In the genomic region with DNA sequence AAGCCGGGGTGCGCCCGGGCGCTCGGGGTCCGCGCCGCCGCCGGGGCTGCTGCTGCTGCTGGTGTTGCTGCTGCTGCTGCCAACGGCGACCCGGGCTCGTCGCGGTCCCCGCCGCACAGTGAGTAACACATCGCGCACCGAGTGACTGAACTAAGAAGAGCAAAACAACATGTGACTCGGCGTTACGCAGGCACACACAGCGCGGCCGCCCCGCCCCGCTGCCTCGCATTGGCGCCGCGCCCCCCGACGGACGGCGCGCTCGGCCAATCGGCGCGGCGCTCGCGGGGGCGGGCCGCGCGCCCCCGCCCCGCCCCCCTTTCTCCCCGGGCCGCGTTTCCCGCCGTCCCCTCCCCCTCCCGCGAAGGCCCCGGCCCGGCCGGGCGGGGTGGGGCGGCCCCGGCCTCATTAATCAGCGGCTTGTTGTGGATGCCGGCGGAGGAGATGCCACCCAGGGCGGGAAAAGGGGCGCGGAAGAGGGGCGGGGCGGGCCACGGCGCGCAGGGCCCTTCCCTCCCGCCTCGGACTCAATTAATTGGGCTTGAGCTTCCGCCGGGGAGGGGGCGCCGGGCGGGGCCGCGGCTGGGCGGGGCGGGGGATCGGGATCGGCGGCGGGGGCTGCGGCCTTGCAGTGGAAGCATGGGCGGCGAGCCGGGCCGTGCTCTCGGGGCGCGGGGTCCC, we compare ENCODE assay signal across 1 cellular context.
TF ChIP-seq lines count a peak whose summit lies in the region.

TSS of gene IRS2 (minus strand) at position 127 of the 678 bp plus-strand sequence. CDS start 530 bp downstream, outside the sequence.

TF ChIP-seq in HEK293, 187 proteins besides CTCF, POLR2A, EP300 and RAD21 (continued from another document):
- TF ChIP-seq, protein P1, sequence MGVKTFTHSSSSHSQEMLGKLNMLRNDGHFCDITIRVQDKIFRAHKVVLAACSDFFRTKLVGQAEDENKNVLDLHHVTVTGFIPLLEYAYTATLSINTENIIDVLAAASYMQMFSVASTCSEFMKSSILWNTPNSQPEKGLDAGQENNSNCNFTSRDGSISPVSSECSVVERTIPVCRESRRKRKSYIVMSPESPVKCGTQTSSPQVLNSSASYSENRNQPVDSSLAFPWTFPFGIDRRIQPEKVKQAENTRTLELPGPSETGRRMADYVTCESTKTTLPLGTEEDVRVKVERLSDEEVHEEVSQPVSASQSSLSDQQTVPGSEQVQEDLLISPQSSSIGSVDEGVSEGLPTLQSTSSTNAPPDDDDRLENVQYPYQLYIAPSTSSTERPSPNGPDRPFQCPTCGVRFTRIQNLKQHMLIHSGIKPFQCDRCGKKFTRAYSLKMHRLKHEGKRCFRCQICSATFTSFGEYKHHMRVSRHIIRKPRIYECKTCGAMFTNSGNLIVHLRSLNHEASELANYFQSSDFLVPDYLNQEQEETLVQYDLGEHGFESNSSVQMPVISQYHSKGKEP (tag by site-specific recombination; IDR thresholded peaks at IDR 0.05), result no peak
- TF ChIP-seq PBX3 (CRISPR knock-in tag; IDR thresholded peaks at IDR 0.05) (peak; percentile 80), ZNF510 (tag by site-specific recombination; IDR thresholded peaks at IDR 0.05; ENCODE audit: insufficient replicate concordance) (no peak), ZNF837 (tag by site-specific recombination; IDR thresholded peaks at IDR 0.05) (no peak), OSR2 (tag by site-specific recombination; IDR thresholded peaks at IDR 0.05) (no peak), ZSCAN30 (tag by site-specific recombination; IDR thresholded peaks at IDR 0.05) (no peak), ZNF558 (tag by site-specific recombination; IDR thresholded peaks at IDR 0.05) (no peak), KLF8 (tag by site-specific recombination; IDR thresholded peaks at IDR 0.05) (peak; percentile 68), BCL11B (tag by site-specific recombination; IDR thresholded peaks at IDR 0.05; ENCODE audit: low read depth) (peak; percentile 54; the same call in 1 of the 2 replicates), ZNF530 (tag by site-specific recombination; IDR thresholded peaks at IDR 0.05; ENCODE audit: low read depth) (no peak), TRIM28 (IDR thresholded peaks at IDR 0.05; ENCODE audit: borderline replicate concordance, low read length) (no peak), ZBTB48 (tag by site-specific recombination; IDR thresholded peaks at IDR 0.05) (no peak), ZNF239 (tag by site-specific recombination; IDR thresholded peaks at IDR 0.05) (no peak), ZNF19 (tag by site-specific recombination; IDR thresholded peaks at IDR 0.05; ENCODE audit: low read depth) (no peak), ZNF626 (tag by site-specific recombination; IDR thresholded peaks at IDR 0.05) (no peak), INSM2 (tag by site-specific recombination; IDR thresholded peaks at IDR 0.05) (peak; percentile 83; the same call in 1 of the 2 replicates), MZF1 (tag by site-specific recombination; IDR thresholded peaks at IDR 0.05; ENCODE audit: borderline replicate concordance) (no peak), ZBTB10 (tag by site-specific recombination; IDR thresholded peaks at IDR 0.05) (no peak), ZNF76 (tag by site-specific recombination; IDR thresholded peaks at IDR 0.05; ENCODE audit: borderline replicate concordance, low read depth) (no peak), ZNF114 (tag by site-specific recombination; IDR thresholded peaks at IDR 0.05) (no peak), ZNF416 (tag by site-specific recombination; IDR thresholded peaks at IDR 0.05) (no peak), ZNF777 (tag by site-specific recombination; IDR thresholded peaks at IDR 0.05; ENCODE audit: borderline replicate concordance) (no peak), ZNF792 (tag by site-specific recombination; IDR thresholded peaks at IDR 0.05) (no peak), ZBTB17 (tag by site-specific recombination; IDR thresholded peaks at IDR 0.05) (no peak), ZNF555 (tag by site-specific recombination; conservative IDR thresholded peaks at IDR 0.05) (no peak), ZBTB8A (tag by site-specific recombination; IDR thresholded peaks at IDR 0.05) (no peak), ZNF146 (tag by site-specific recombination; IDR thresholded peaks at IDR 0.05) (no peak), ZNF37A (tag by site-specific recombination; IDR thresholded peaks at IDR 0.05) (no peak), PRDM4 (tag by site-specific recombination; IDR thresholded peaks at IDR 0.05) (peak; percentile 29; the same call in 1 of the 2 replicates), ZNF610 (tag by site-specific recombination; IDR thresholded peaks at IDR 0.05; ENCODE audit: borderline replicate concordance) (no peak), ZNF423 (tag by site-specific recombination; IDR thresholded peaks at IDR 0.05) (no peak), ZNF580 (tag by site-specific recombination; IDR thresholded peaks at IDR 0.05) (no peak), ZNF449 (tag by site-specific recombination; IDR thresholded peaks at IDR 0.05) (no peak), ZFP41 (tag by site-specific recombination; IDR thresholded peaks at IDR 0.05; ENCODE audit: borderline replicate concordance) (no peak), ZNF548 (tag by site-specific recombination; IDR thresholded peaks at IDR 0.05) (no peak), YY2 (tag by site-specific recombination; IDR thresholded peaks at IDR 0.05) (no peak), KLF10 (tag by site-specific recombination; IDR thresholded peaks at IDR 0.05) (peak; percentile 95), ZNF544 (tag by site-specific recombination; IDR thresholded peaks at IDR 0.05) (no peak), YY1 (tag by site-specific recombination; IDR thresholded peaks at IDR 0.05) (no peak), HOXD13 (CRISPR knock-in tag; IDR thresholded peaks at IDR 0.05; ENCODE audit: borderline replicate concordance) (no peak), ZNF623 (tag by site-specific recombination; IDR thresholded peaks at IDR 0.05) (no peak), ZNF629 (tag by site-specific recombination; IDR thresholded peaks at IDR 0.05) (peak; percentile 24; the same call in 1 of the 2 replicates), ZNF701 (tag by site-specific recombination; IDR thresholded peaks at IDR 0.05) (no peak)
- TF ChIP-seq, protein P2, sequence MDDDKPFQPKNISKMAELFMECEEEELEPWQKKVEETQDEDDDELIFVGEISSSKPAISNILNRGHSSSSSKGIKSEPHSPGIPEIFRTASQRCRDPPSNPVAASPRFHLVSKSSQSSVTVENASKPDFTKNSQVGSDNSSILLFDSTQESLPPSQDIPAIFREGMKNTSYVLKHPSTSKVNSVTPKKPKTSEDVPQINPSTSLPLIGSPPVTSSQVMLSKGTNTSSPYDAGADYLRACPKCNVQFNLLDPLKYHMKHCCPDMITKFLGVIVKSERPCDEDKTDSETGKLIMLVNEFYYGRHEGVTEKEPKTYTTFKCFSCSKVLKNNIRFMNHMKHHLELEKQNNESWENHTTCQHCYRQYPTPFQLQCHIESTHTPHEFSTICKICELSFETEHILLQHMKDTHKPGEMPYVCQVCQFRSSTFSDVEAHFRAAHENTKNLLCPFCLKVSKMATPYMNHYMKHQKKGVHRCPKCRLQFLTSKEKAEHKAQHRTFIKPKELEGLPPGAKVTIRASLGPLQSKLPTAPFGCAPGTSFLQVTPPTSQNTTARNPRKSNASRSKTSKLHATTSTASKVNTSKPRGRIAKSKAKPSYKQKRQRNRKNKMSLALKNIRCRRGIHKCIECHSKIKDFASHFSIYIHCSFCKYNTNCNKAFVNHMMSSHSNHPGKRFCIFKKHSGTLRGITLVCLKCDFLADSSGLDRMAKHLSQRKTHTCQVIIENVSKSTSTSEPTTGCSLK (tag by site-specific recombination; IDR thresholded peaks at IDR 0.05), result no peak
- TF ChIP-seq, protein P3, sequence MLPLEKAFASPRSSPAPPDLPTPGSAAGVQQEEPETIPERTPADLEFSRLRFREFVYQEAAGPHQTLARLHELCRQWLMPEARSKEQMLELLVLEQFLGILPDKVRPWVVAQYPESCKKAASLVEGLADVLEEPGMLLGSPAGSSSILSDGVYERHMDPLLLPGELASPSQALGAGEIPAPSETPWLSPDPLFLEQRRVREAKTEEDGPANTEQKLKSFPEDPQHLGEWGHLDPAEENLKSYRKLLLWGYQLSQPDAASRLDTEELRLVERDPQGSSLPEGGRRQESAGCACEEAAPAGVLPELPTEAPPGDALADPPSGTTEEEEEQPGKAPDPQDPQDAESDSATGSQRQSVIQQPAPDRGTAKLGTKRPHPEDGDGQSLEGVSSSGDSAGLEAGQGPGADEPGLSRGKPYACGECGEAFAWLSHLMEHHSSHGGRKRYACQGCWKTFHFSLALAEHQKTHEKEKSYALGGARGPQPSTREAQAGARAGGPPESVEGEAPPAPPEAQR (tag by site-specific recombination; IDR thresholded peaks at IDR 0.05), result no peak
- TF ChIP-seq, protein P4, sequence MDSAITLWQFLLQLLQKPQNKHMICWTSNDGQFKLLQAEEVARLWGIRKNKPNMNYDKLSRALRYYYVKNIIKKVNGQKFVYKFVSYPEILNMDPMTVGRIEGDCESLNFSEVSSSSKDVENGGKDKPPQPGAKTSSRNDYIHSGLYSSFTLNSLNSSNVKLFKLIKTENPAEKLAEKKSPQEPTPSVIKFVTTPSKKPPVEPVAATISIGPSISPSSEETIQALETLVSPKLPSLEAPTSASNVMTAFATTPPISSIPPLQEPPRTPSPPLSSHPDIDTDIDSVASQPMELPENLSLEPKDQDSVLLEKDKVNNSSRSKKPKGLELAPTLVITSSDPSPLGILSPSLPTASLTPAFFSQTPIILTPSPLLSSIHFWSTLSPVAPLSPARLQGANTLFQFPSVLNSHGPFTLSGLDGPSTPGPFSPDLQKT (IDR thresholded peaks at IDR 0.05; ENCODE audit: borderline replicate concordance, low read depth, low read length), result no peak
TF ChIP-seq in HEK293: peak in this region for 22.
